Comparison of ENCODE assay signal across 8 cellular contexts in genomic region chr16:69494993-69495392, GRCh38.
DNase-seq lines count a peak whose midpoint lies in the region; ATAC-seq and TF ChIP-seq lines count a peak whose summit lies in the region.
"Had no signal": no experiment of that assay in that cellular context is flagged by ENCODE, and none has a peak within 500 bp of the region (broad histone marks: within the 10 kb centered on the region; RNA-seq: fewer than 3 reads in every experiment).

No MANE protein-coding gene starts in this region.

- no peak overlapping the region for H3K4me2 ChIP-seq in SK-N-SH

- TF ChIP-seq EP300 in SK-N-SH (IDR thresholded peaks at IDR 0.05; ENCODE audit: borderline replicate concordance in 1 of 2, low read depth in 1 of 2, low read length in 1 of 2): no peak

- no peaks in the 10 kb centered on the region for H4K20me1 ChIP-seq in SK-N-SH (ENCODE audit: insufficient read depth)

- DNase-seq in GM20000 (ENCODE audit: low spot score) (peak; percentile 30), SK-N-SH (no peak), NCI-H128 (lab: John Stamatoyannopoulos, UW; ENCODE audit: unreplicated experiment) (no peak)
- peak; percentile 7 for DNase-seq in effector CD4-positive, alpha-beta T cell
- peak; percentile 9 to 10 for DNase-seq in stimulated activated CD4-positive, alpha-beta T cell treated with anti-CD3 and anti-CD28 coated beads, Interleukin-4, amount 100 ng/mL, for 4 hours

- peak overlapping the region in 1 of 2 experiments; percentile 93; a peak in 2 of 4 replicates for H3K27ac ChIP-seq in SK-N-SH (ENCODE audit: low read depth in 2 of 2, low read length in 1 of 2)
- H3K27ac ChIP-seq: parathyroid adenoma had no signal

- POLR2A ChIA-PET in SK-N-SH (lab: Yijun Ruan, JAX): no interaction called here

- H3K27me3 ChIP-seq in SK-N-SH (ENCODE audit: insufficient read depth): no peaks in the 10 kb centered on the region

- ATAC-seq in HG02870 (IDR thresholded peaks at IDR 0.05; ENCODE audit: unreplicated experiment) (no peak), HG02610 (IDR thresholded peaks at IDR 0.05; ENCODE audit: unreplicated experiment) (no peak)

- no peak overlapping the region for H3K4me3 ChIP-seq in SK-N-SH (ENCODE audit: low read depth in 2 of 2, low read length in 1 of 2)

- TF ChIP-seq RAD21 in SK-N-SH (IDR thresholded peaks at IDR 0.05; ENCODE audit: low read length): peak; percentile 33

- WGBS in SK-N-SH (ENCODE audit: low lambda C conversion rate): 86% methylated on average over 4 of the region's 4 CpGs

- H3K9me2 ChIP-seq in SK-N-SH: no peaks in the 10 kb centered on the region

- no peaks in the 10 kb centered on the region for H3K36me3 ChIP-seq in SK-N-SH (replicated peaks in 1 of 2; ENCODE audit: control insufficient read depth in 1 of 2, insufficient read depth in 2 of 2, low read length in 1 of 2)

- CTCF ChIA-PET in SK-N-SH (lab: Yijun Ruan, JAX): interaction anchor here (0.8 to 1.7 kb wide), 4 partner anchors 12 to 107 kb away, joined by 3 to 5 read pairs (median 3); no protein-coding TSS in a partner anchor

- no peaks in the 10 kb centered on the region for H3K9me3 ChIP-seq in SK-N-SH

- H3K79me2 ChIP-seq in SK-N-SH (ENCODE audit: insufficient read depth): no peaks in the 10 kb centered on the region
- H3K79me2 ChIP-seq: parathyroid adenoma had no signal

- H3K9ac ChIP-seq in SK-N-SH: no peak overlapping the region
- H3K9ac ChIP-seq: parathyroid adenoma had no signal

- H2AFZ ChIP-seq in SK-N-SH (ENCODE audit: low read depth): no peak overlapping the region

- peaks cover 0 to 22% of the 10 kb centered on the region in 2 experiments; a peak in 2 of 4 replicates for H3K4me1 ChIP-seq in SK-N-SH (ENCODE audit: control insufficient read depth in 1 of 2, insufficient read depth in 2 of 2, low read depth in 1 of 2, low read length in 1 of 2)
- H3K4me1 ChIP-seq: parathyroid adenoma had no signal

- no peak for TF ChIP-seq CTCF in GM20000 (IDR thresholded peaks at IDR 0.05; ENCODE audit: extremely low read depth, missing control alignments)
- TF ChIP-seq CTCF in SK-N-SH (IDR thresholded peaks at IDR 0.05): peak; percentile 48

- no peaks in the 10 kb centered on the region for H3F3A ChIP-seq in SK-N-SH (replicated peaks; ENCODE audit: insufficient read depth)

TF ChIP-seq in SK-N-SH, 30 proteins besides CTCF, POLR2A, EP300 and RAD21:
- TF ChIP-seq TCF12 (IDR thresholded peaks at IDR 0.05) (no peak), SMC3 (IDR thresholded peaks at IDR 0.05; ENCODE audit: low read depth, low read length) (peak; percentile 10; the same call in 1 of the 2 replicates)
TF ChIP-seq in SK-N-SH: peak in this region for 1.

Comparison
In these comparisons a context has a peak if more than half of its experiments do, and no peak if none do; other contexts are left out.
1. DNase-seq: peak in GM20000 (single experiment), effector CD4-positive, alpha-beta T cell (single experiment) and stimulated activated CD4-positive, alpha-beta T cell treated with anti-CD3 and anti-CD28 coated beads, Interleukin-4, amount 100 ng/mL, for 4 hours (2 of 2); none in SK-N-SH (single experiment) and NCI-H128 (single experiment).